ENCODE assay signal across 12 cellular contexts in the genomic region with DNA sequence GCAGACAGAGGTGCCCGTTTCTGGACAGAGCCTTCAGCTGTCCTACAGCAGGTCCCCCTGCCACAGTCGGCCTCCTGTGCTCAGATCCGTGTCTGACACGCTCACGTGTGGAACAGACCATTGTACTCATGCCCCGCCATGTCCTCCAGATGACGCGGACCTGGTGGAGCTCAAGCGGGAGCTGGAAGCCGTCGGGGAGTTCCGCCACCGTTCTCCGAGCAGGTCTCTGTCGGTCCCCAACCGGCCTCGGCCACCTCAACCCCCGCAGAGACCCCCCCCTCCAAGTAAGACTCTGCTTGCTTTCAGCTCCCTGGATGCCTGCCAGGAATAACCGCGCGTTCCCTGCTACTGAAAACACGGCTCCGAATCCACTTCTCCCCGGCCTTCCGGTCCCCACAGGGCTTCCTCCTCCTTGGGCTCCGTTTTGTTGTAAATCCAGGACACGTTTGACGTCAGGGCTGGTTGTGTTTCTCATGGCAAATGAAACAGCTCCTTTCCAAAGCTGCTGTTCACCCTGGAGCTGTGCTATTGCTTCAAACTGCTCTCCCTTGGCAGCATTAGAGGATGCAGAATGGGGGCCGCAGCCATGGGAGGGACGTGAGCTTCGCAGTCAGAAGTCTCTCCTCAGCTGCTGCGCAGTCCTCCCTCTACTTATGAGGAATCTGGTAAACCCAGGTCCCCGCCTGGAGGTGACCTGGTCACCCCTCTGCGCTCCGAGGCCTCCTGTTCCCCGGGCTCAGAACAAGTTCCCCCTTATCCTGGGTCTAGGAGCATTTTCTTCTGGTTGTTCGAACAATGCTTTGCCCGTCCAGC.
A peak's percentile ranks its signal among the peaks of the same experiment; 100 is the strongest.
DNase-seq lines count a peak whose midpoint lies in the region; ATAC-seq and TF ChIP-seq lines count a peak whose summit lies in the region.
"Had no signal": no experiment of that assay in that cellular context is flagged by ENCODE, and none has a peak within 500 bp of the region (broad histone marks: within the 10 kb centered on the region; RNA-seq: fewer than 3 reads in every experiment).

No MANE protein-coding gene starts in this region.

- peak; percentile 28 for ATAC-seq in stimulated activated naive CD8-positive, alpha-beta T cell treated with anti-CD3 and anti-CD28 coated beads, Interleukin-15, Interleukin-2, amounts not matched to agents 100 U/mL and 50 U/mL, for 24 hours
- no peak for ATAC-seq in stimulated activated naive CD8-positive, alpha-beta T cell treated with anti-CD3 and anti-CD28 coated beads, Interleukin-15, amount 100 ng/mL, for 72 hours
- ATAC-seq in mucosa of descending colon (peak; percentile 16), aorta (ENCODE audit: low FRiP score) (peak; percentile 51)

- H3K4me1 ChIP-seq in mucosa of descending colon (ENCODE audit: low read depth): no peaks in the 10 kb centered on the region
- H3K4me1 ChIP-seq in aorta (ENCODE audit: control insufficient read depth in 1 of 2, insufficient read depth in 2 of 2, low read length in 2 of 2): no peaks in the 10 kb centered on the region

- H3K27me3 ChIP-seq in aorta (ENCODE audit: control insufficient read depth in 1 of 2, insufficient read depth in 2 of 2, low read length in 1 of 2): no peaks in the 10 kb centered on the region

- no peak overlapping the region for H3K4me3 Mint-ChIP-seq in stimulated activated naive CD8-positive, alpha-beta T cell treated with anti-CD3 and anti-CD28 coated beads, Interleukin-15, amount 100 ng/mL, for 72 hours
- H3K4me3 Mint-ChIP-seq in chondrocyte (ENCODE audit: unreplicated experiment): peak overlapping the region; percentile 19
- H3K4me3 Mint-ChIP-seq: activated T-helper 17 cell treated with anti-CD3 and anti-CD28 coated beads, Interleukin-2, amount 50 U/mL, for 72 hours had no signal

- H3K36me3 Mint-ChIP-seq in chondrocyte (ENCODE audit: low read depth): peaks cover 41% of the 10 kb centered on the region

- no peak overlapping the region for H3K4me3 ChIP-seq in mucosa of descending colon
- H3K4me3 ChIP-seq in aorta (ENCODE audit: low read length in 2 of 2): no peak overlapping the region

- H3K27ac ChIP-seq in aorta (ENCODE audit: low read depth in 1 of 2, low read length in 2 of 2): peak overlapping the region in 1 of 2 donors; percentile 62

- H3K9me3 Mint-ChIP-seq in stimulated activated naive CD8-positive, alpha-beta T cell treated with anti-CD3 and anti-CD28 coated beads, Interleukin-15, amount 100 ng/mL, for 72 hours: no peaks in the 10 kb centered on the region
- H3K9me3 Mint-ChIP-seq in chondrocyte (ENCODE audit: low read depth): no peaks in the 10 kb centered on the region
- H3K9me3 Mint-ChIP-seq: activated T-helper 17 cell treated with anti-CD3 and anti-CD28 coated beads, Interleukin-2, amount 50 U/mL, for 72 hours had no signal

- no peak for TF ChIP-seq CTCF in chondrocyte (IDR thresholded peaks at IDR 0.05)
- no peak for TF ChIP-seq CTCF in mucosa of descending colon (IDR thresholded peaks at IDR 0.05)

- H3K4me1 Mint-ChIP-seq in stimulated activated naive CD8-positive, alpha-beta T cell treated with anti-CD3 and anti-CD28 coated beads, Interleukin-15, amount 100 ng/mL, for 72 hours: peaks cover 12% of the 10 kb centered on the region
- peaks cover 59% of the 10 kb centered on the region for H3K4me1 Mint-ChIP-seq in chondrocyte (ENCODE audit: low read depth)

- H3K27me3 Mint-ChIP-seq in stimulated activated naive CD8-positive, alpha-beta T cell treated with anti-CD3 and anti-CD28 coated beads, Interleukin-15, amount 100 ng/mL, for 72 hours: no peaks in the 10 kb centered on the region
- no peaks in the 10 kb centered on the region for H3K27me3 Mint-ChIP-seq in chondrocyte (ENCODE audit: low read depth)
- H3K27me3 Mint-ChIP-seq: activated T-helper 17 cell treated with anti-CD3 and anti-CD28 coated beads, Interleukin-2, amount 50 U/mL, for 72 hours had no signal

- peaks cover 11% of the 10 kb centered on the region for H3K36me3 ChIP-seq in mucosa of descending colon (ENCODE audit: low read depth)
- H3K36me3 ChIP-seq in aorta (ENCODE audit: control insufficient read depth in 1 of 2, insufficient read depth in 2 of 2, low read length in 1 of 2): peaks cover 0 to under 1% of the 10 kb centered on the region in 2 donors

- DNase-seq in stimulated activated naive CD8-positive, alpha-beta T cell treated with anti-CD3 and anti-CD28 coated beads, Interleukin-15, Interleukin-2, amounts not matched to agents 100 U/mL and 50 U/mL, for 24 hours: no peak
- no peak for DNase-seq in stimulated activated naive CD8-positive, alpha-beta T cell treated with anti-CD3 and anti-CD28 coated beads, Interleukin-15, amount 100 ng/mL, for 72 hours
- DNase-seq in chondrocyte (ENCODE audit: low spot score): no peak
- DNase-seq in mucosa of descending colon: peak in 1 of 3 donors; percentile 29
- peak; percentile 85 for DNase-seq in aorta
- DNase-seq in GDM1 (lab: John Stamatoyannopoulos, UW): no peak
- no peak for DNase-seq in DMS114 treated with DMSO at 0.1 percent for 48 hours (lab: John Stamatoyannopoulos, UW; ENCODE audit: unreplicated experiment)
- no peak for DNase-seq in dedifferentiated amniotic fluid mesenchymal stem cell (ENCODE audit: extremely low spot score)
- DNase-seq: effector memory CD4-positive, alpha-beta T cell; small intestine; stimulated activated naive CD4-positive, alpha-beta T cell treated with Interleukin-2 at 50 U/mL for 16 hours had no signal

- intact Hi-C loops in mucosa of descending colon (cut with DNase I, micrococcal nuclease): no loop called here
- intact Hi-C loops in aorta (cut with DNase I): no loop called here

- H3K9me3 ChIP-seq in mucosa of descending colon (no peaks in the 10 kb centered on the region), aorta (ENCODE audit: control insufficient read depth, low read length) (no peaks in the 10 kb centered on the region)

- peak overlapping the region in 1 of 2 donors; percentile 31 for H3K27ac Mint-ChIP-seq in stimulated activated naive CD8-positive, alpha-beta T cell treated with anti-CD3 and anti-CD28 coated beads, Interleukin-15, amount 100 ng/mL, for 72 hours
- H3K27ac Mint-ChIP-seq in chondrocyte (ENCODE audit: unreplicated experiment): peak overlapping the region; percentile 78
- H3K27ac Mint-ChIP-seq: activated T-helper 17 cell treated with anti-CD3 and anti-CD28 coated beads, Interleukin-2, amount 50 U/mL, for 72 hours had no signal

- 40 to 41% methylated on average over 38 of the region's 38 CpGs for WGBS in aorta, 2 donors

Comparison
In these comparisons a context has a peak if more than half of its experiments do, and no peak if none do; other contexts are left out.
1. DNase-seq: peak in aorta (2 of 2); none in stimulated activated naive CD8-positive, alpha-beta T cell treated with anti-CD3 and anti-CD28 coated beads, Interleukin-15, Interleukin-2, amounts not matched to agents 100 U/mL and 50 U/mL, for 24 hours (single experiment), stimulated activated naive CD8-positive, alpha-beta T cell treated with anti-CD3 and anti-CD28 coated beads, Interleukin-15, amount 100 ng/mL, for 72 hours (0 of 2), chondrocyte (single experiment), GDM1 (single experiment), DMS114 treated with DMSO at 0.1 percent for 48 hours (single experiment) and dedifferentiated amniotic fluid mesenchymal stem cell (single experiment).